ENCODE assay signal across 20 cellular contexts in the genomic region with DNA sequence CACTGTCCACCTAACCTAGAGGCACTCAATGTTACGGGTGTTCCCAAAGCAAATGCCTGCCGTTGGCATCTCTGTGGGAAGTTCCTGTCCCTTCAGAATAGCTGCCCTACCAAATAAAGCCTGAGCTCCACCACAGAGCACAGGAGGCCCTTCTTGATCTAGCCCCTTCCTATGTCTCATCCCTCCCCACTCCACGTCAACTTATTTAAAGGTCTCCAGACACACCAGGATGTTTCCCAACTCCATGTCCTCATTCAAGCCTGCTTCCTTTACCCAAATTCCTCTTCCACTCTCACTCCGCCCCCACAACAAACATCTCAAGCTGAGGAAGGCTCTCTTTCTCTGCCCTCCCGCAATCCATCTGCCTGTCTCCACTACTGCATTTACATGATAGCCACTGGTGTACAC.
DNase-seq lines count a peak whose midpoint lies in the region; TF ChIP-seq lines count a peak whose summit lies in the region.
"Had no signal": no experiment of that assay in that cellular context is flagged by ENCODE, and none has a peak within 500 bp of the region (broad histone marks: within the 10 kb centered on the region; RNA-seq: fewer than 3 reads in every experiment).

No MANE protein-coding gene starts in this region.

- H3K4me3 Mint-ChIP-seq in activated naive CD4-positive, alpha-beta T cell treated with anti-CD3 and anti-CD28 coated beads, Interleukin-2, amount 50 U/mL, for 24 hours: no peak overlapping the region
- H3K4me3 Mint-ChIP-seq in activated naive CD4-positive, alpha-beta T cell treated with anti-CD3 and anti-CD28 coated beads, Interleukin-2, amount 10 ng/mL, durations not matched to agents 7 days and 5 days: no peak overlapping the region
- H3K4me3 Mint-ChIP-seq: naive thymus-derived CD4-positive, alpha-beta T cell had no signal

- H3K79me1 ChIP-seq in mesenchymal stem cell (replicated peaks; ENCODE audit: low read length, poor library complexity, severe bottlenecking): peaks cover 26% of the 10 kb centered on the region

- H2AK5ac ChIP-seq in mesenchymal stem cell (ENCODE audit: low read length, severe bottlenecking): no peak overlapping the region

- intact Hi-C loops in transverse colon (cut with DNase I; ENCODE audit: low total_unique reads): loop anchor here (5.0 kb wide), 1 partner anchor 89 kb away; a partner anchor contains a TSS

- peak overlapping the region; percentile 75 for H3K27ac Mint-ChIP-seq in activated naive CD4-positive, alpha-beta T cell treated with anti-CD3 and anti-CD28 coated beads, Interleukin-2, amount 50 U/mL, for 24 hours
- no peak overlapping the region for H3K27ac Mint-ChIP-seq in activated naive CD4-positive, alpha-beta T cell treated with anti-CD3 and anti-CD28 coated beads, Interleukin-2, amount 10 ng/mL, durations not matched to agents 7 days and 5 days

- H2BK12ac ChIP-seq in mesenchymal stem cell (ENCODE audit: low read length in 2 of 2): peak overlapping the region; percentile 14 to 23

- H3K27me3 ChIP-seq in mesenchymal stem cell (ENCODE audit: control insufficient read depth in 1 of 2, insufficient read depth in 1 of 2, low read length in 2 of 2) (no peaks in the 10 kb centered on the region), transverse colon (no peaks in the 10 kb centered on the region)
- H3K27me3 ChIP-seq: left lung, tibial artery had no signal

- no peak overlapping the region for H2BK5ac ChIP-seq in mesenchymal stem cell (ENCODE audit: low read depth, low read length, poor library complexity, severe bottlenecking)

- peak overlapping the region; percentile 65 for H3K9ac ChIP-seq in mesenchymal stem cell (ENCODE audit: low read length)
- H3K9ac ChIP-seq: SK-N-SH had no signal

- H4K91ac ChIP-seq in mesenchymal stem cell (ENCODE audit: low read length): peak overlapping the region; percentile 25

- peak overlapping the region in 1 of 2 experiments; percentile 52 for H3K4me3 ChIP-seq in mesenchymal stem cell (ENCODE audit: insufficient read depth in 1 of 2, low read depth in 1 of 2, low read length in 2 of 2)
- no peak overlapping the region for H3K4me3 ChIP-seq in transverse colon
- H3K4me3 ChIP-seq: coronary artery, HAP-1, left lung, tibial artery had no signal

- no peak overlapping the region for H3K14ac ChIP-seq in mesenchymal stem cell (ENCODE audit: low read length in 2 of 2)

- H3K4ac ChIP-seq in mesenchymal stem cell (ENCODE audit: low read depth in 1 of 2, low read length in 2 of 2): no peak overlapping the region

- H3K23ac ChIP-seq in mesenchymal stem cell (ENCODE audit: low read length in 2 of 2): no peak overlapping the region

- WGBS in mesenchymal stem cell: 67% methylated on average over 5 of the region's 5 CpGs
- 86 to 88% methylated on average over 4 to 5 of the region's 5 CpGs for WGBS in transverse colon (ENCODE audit: low coverage in 1 of 2), 2 donors

- H3K9me3 Mint-ChIP-seq in activated naive CD4-positive, alpha-beta T cell treated with anti-CD3 and anti-CD28 coated beads, Interleukin-2, amount 50 U/mL, for 24 hours: no peaks in the 10 kb centered on the region
- peaks cover 2% of the 10 kb centered on the region for H3K9me3 Mint-ChIP-seq in activated naive CD4-positive, alpha-beta T cell treated with anti-CD3 and anti-CD28 coated beads, Interleukin-2, amount 10 ng/mL, durations not matched to agents 7 days and 5 days

- no peak overlapping the region for H2BK15ac ChIP-seq in mesenchymal stem cell (ENCODE audit: low read depth, poor library complexity, severe bottlenecking)

- H4K8ac ChIP-seq in mesenchymal stem cell (ENCODE audit: low read length): no peak overlapping the region

- H3K27ac ChIP-seq in mesenchymal stem cell (ENCODE audit: low read length, poor library complexity, severe bottlenecking): no peak overlapping the region
- peak overlapping the region in 3 of 4 donors; percentile 13 to 78 (median 29) for H3K27ac ChIP-seq in transverse colon
- H3K27ac ChIP-seq: tibial artery had no signal

- peaks cover 4% of the 10 kb centered on the region for H3K4me1 ChIP-seq in mesenchymal stem cell (ENCODE audit: control insufficient read depth, insufficient read depth, low read depth, low read length)
- H3K4me1 ChIP-seq in transverse colon: peaks cover 0 to 19% (median 5%) of the 10 kb centered on the region in 4 donors
- H3K4me1 ChIP-seq: HAP-1 had no signal

- DNase-seq in activated naive CD4-positive, alpha-beta T cell treated with anti-CD3 and anti-CD28 coated beads, Interleukin-2, amount 10 ng/mL, durations not matched to agents 7 days and 5 days: no peak
- peak; percentile 20 for DNase-seq in fibroblast of gingiva (ENCODE audit: low read depth)
- DNase-seq in mesenchymal stem cell: peak; percentile 41
- no peak for DNase-seq in transverse colon
- no peak for DNase-seq in AG20443 (ENCODE audit: low spot score)
- no peak for DNase-seq in stimulated activated CD4-positive, alpha-beta T cell treated with anti-CD3 and anti-CD28 coated beads, Interleukin-15, amount 100 ng/mL, for 24 hours
- no peak for DNase-seq in NCI-H446 treated with DMSO at 0.1 percent for 48 hours (lab: John Stamatoyannopoulos, UW)
- DNase-seq: activated CD4-positive, alpha-beta T cell treated with anti-CD3 and anti-CD28 coated beads, Interleukin-2, amount 50 U/mL, for 48 hours; left lung; MM.1S; naive thymus-derived CD4-positive, alpha-beta T cell; NCI-H2029 treated with DMSO at 0.1 percent for 48 hours; NCI-H526; OCI-M1; SK-N-SH; stimulated activated CD4-positive, alpha-beta T cell treated with anti-CD3 and anti-CD28 coated beads, Interleukin-1b, Interleukin-23, amount 100 ng/mL, for 48 hours; tibial artery had no signal

- H2BK120ac ChIP-seq in mesenchymal stem cell (ENCODE audit: low read depth, low read length): no peak overlapping the region

- H3K4me1 Mint-ChIP-seq in activated naive CD4-positive, alpha-beta T cell treated with anti-CD3 and anti-CD28 coated beads, Interleukin-2, amount 50 U/mL, for 24 hours: peaks cover 29% of the 10 kb centered on the region
- peaks cover 48% of the 10 kb centered on the region for H3K4me1 Mint-ChIP-seq in activated naive CD4-positive, alpha-beta T cell treated with anti-CD3 and anti-CD28 coated beads, Interleukin-2, amount 10 ng/mL, durations not matched to agents 7 days and 5 days

- no peak for TF ChIP-seq CTCF in transverse colon (IDR thresholded peaks at IDR 0.05)

- H3K36me3 ChIP-seq in mesenchymal stem cell (ENCODE audit: control insufficient read depth in 1 of 2, insufficient read depth in 2 of 2, low read depth in 1 of 2, low read length in 2 of 2): peaks cover 0 to 73% of the 10 kb centered on the region in 2 experiments
- no peaks in the 10 kb centered on the region for H3K36me3 ChIP-seq in transverse colon
- H3K36me3 ChIP-seq: HAP-1, left lung had no signal

- peaks cover 17% of the 10 kb centered on the region for H3K36me3 Mint-ChIP-seq in activated naive CD4-positive, alpha-beta T cell treated with anti-CD3 and anti-CD28 coated beads, Interleukin-2, amount 50 U/mL, for 24 hours
- peaks cover 33% of the 10 kb centered on the region for H3K36me3 Mint-ChIP-seq in activated naive CD4-positive, alpha-beta T cell treated with anti-CD3 and anti-CD28 coated beads, Interleukin-2, amount 10 ng/mL, durations not matched to agents 7 days and 5 days

- no peak overlapping the region for H2AFZ ChIP-seq in mesenchymal stem cell (ENCODE audit: low read depth, low read length)

- no peaks in the 10 kb centered on the region for H3K9me3 ChIP-seq in mesenchymal stem cell (ENCODE audit: control insufficient read depth, low read length)
- no peaks in the 10 kb centered on the region for H3K9me3 ChIP-seq in transverse colon
- H3K9me3 ChIP-seq: HAP-1, left lung, SK-N-SH, tibial artery had no signal

- H3K27me3 Mint-ChIP-seq in activated naive CD4-positive, alpha-beta T cell treated with anti-CD3 and anti-CD28 coated beads, Interleukin-2, amount 50 U/mL, for 24 hours: no peaks in the 10 kb centered on the region
- peaks cover 4% of the 10 kb centered on the region for H3K27me3 Mint-ChIP-seq in activated naive CD4-positive, alpha-beta T cell treated with anti-CD3 and anti-CD28 coated beads, Interleukin-2, amount 10 ng/mL, durations not matched to agents 7 days and 5 days

- CTCF ChIA-PET in activated naive CD4-positive, alpha-beta T cell treated with anti-CD3 and anti-CD28 coated beads, Interleukin-2, amount 10 ng/mL, durations not matched to agents 7 days and 5 days (lab: Charles Lee): no interaction called here

- H3K4me2 ChIP-seq in mesenchymal stem cell (ENCODE audit: low read length, poor library complexity, severe bottlenecking): no peak overlapping the region
- H3K4me2 ChIP-seq: SK-N-SH had no signal

- TF ChIP-seq POLR2A in transverse colon (IDR thresholded peaks at IDR 0.05): no peak

- H3K18ac ChIP-seq in mesenchymal stem cell (ENCODE audit: low read depth in 1 of 2, low read length in 2 of 2): peak overlapping the region; percentile 40 to 52

- in situ Hi-C loops in transverse colon (cut with MboI; ENCODE audit: low pct_ligation_motif_present in 1 of 4, low pct_unique_long_range_greater_than_20kb in 1 of 4, low sequenced_read_pairs in 3 of 4): no loop called here

- no peak for TF ChIP-seq EP300 in transverse colon (IDR thresholded peaks at IDR 0.05; ENCODE audit: low read depth)

Comparison
In these comparisons a context has a peak if more than half of its experiments do, and no peak if none do; other contexts are left out.
1. DNase-seq: peak in fibroblast of gingiva (single experiment) and mesenchymal stem cell (single experiment); none in activated naive CD4-positive, alpha-beta T cell treated with anti-CD3 and anti-CD28 coated beads, Interleukin-2, amount 10 ng/mL, durations not matched to agents 7 days and 5 days (single experiment), transverse colon (single experiment), AG20443 (single experiment), stimulated activated CD4-positive, alpha-beta T cell treated with anti-CD3 and anti-CD28 coated beads, Interleukin-15, amount 100 ng/mL, for 24 hours (single experiment) and NCI-H446 treated with DMSO at 0.1 percent for 48 hours (single experiment).